In genomic region chr1:220726634-220727033, GRCh38 we compare ENCODE assay signal across 1 cellular context.
TF ChIP-seq lines count a peak whose summit lies in the region.

No MANE protein-coding gene starts in this region.

TF ChIP-seq in SK-N-SH, 30 proteins besides CTCF, POLR2A, EP300 and RAD21 (continued from another document):
- TF ChIP-seq USF1 (IDR thresholded peaks at IDR 0.05; ENCODE audit: borderline replicate concordance, low read depth) (no peak), GATA2 (CRISPR knock-in tag; IDR thresholded peaks at IDR 0.05) (no peak)
